ENCODE assay signal across 12 cellular contexts in the genomic region with DNA sequence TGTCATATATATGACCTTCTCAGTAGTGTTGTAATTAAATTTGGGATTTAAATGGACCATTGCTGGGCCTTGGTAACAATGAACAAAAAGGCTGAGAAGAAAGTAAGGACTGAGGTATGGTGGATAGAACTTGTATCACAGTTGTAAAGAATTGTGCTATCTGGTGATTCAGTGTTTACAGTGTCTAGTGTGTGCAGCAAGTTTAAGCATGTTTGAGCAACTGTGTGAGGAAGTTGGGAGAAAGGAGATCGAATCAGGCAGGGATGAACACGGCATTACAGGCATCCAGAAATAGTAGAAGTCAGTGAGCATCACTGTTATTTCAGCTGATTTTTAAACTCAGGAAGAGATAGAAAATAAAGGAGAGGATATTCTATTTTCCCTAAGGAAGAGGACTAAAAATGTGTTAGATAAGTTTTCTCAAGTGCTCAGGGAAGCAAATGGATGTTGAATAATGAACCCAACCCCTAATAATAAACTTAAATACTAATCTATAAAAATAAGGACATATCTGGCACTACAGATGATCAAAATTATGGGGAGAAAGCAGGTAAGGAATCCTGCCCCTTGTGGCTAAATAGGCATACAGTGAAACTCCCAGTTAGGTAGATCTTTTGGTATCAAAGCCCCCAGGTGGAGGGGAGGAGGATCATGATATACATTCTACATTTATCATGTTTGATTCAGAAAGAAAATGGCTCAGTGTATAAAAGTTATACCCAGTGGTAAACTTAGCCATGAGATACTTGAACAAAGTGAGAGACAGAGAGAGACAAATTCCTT.
DNase-seq lines count a peak whose midpoint lies in the region; TF ChIP-seq lines count a peak whose summit lies in the region.
"Had no signal": no experiment of that assay in that cellular context is flagged by ENCODE, and none has a peak within 500 bp of the region (broad histone marks: within the 10 kb centered on the region; RNA-seq: fewer than 3 reads in every experiment).

No MANE protein-coding gene starts in this region.

- in situ Hi-C loops in GM13976 (cut with MboI; ENCODE audit: low sequenced_read_pairs, unreplicated experiment), result no loop called here

- CTCF ChIA-PET in AG04450 (lab: Charles Lee), result interaction anchor here (1.0 to 1.1 kb wide), 2 partner anchors 11 to 272 kb away, joined by 3 to 4 read pairs; no protein-coding TSS in a partner anchor

- H3K27me3 ChIP-seq in AG04450 (ENCODE audit: control insufficient read depth, insufficient read depth, low read length) (no peaks in the 10 kb centered on the region), vagina (no peaks in the 10 kb centered on the region), thyroid gland (no peaks in the 10 kb centered on the region)

- TF ChIP-seq CTCF in AG04450 (IDR thresholded peaks at IDR 0.05; ENCODE audit: low read depth, low read length) (peak; percentile 47), GM13976 (IDR thresholded peaks at IDR 0.05; ENCODE audit: borderline replicate concordance, control extremely low read depth, extremely low read depth, insufficient read depth, missing control alignments) (peak; percentile 4), foreskin fibroblast (IDR thresholded peaks at IDR 0.05; ENCODE audit: low read depth, low read length) (peak; percentile 18), vagina (IDR thresholded peaks at IDR 0.05) (no peak), thyroid gland (IDR thresholded peaks at IDR 0.05) (peak in 1 of 6 experiments; percentile 16)

- H3K9me3 ChIP-seq in AG04450 (ENCODE audit: control insufficient read depth, insufficient read depth, low read length) (no peaks in the 10 kb centered on the region), vagina (no peaks in the 10 kb centered on the region), thyroid gland (no peaks in the 10 kb centered on the region)

- 80 to 84% methylated on average over 2 of the region's 2 CpGs for WGBS in thyroid gland, 2 donors

- POLR2A ChIA-PET in AG04450 (lab: Yijun Ruan, JAX), result no interaction called here

- TF ChIP-seq POLR2A in vagina (IDR thresholded peaks at IDR 0.05), result no peak
- TF ChIP-seq POLR2A in thyroid gland (IDR thresholded peaks at IDR 0.05), result no peak

- H3K4me3 ChIP-seq in AG04450 (ENCODE audit: low read depth, low read length) (no peak overlapping the region), foreskin fibroblast (ENCODE audit: low read depth in 1 of 2, low read length in 2 of 2) (no peak overlapping the region), vagina (no peak overlapping the region), thyroid gland (replicated peaks in 1 of 3) (no peak overlapping the region)

- intact Hi-C loops in vagina (cut with DNase I), result no loop called here
- intact Hi-C loops in thyroid gland (cut with DNase I), result no loop called here

- DNase-seq in AG04450 (ENCODE audit: low read depth, low spot score), result no peak
- no peak for DNase-seq in GM13976 (ENCODE audit: low spot score)
- peak; percentile 2 for DNase-seq in OCI-M1 (lab: John Stamatoyannopoulos, UW)
- no peak for DNase-seq in foreskin fibroblast
- DNase-seq in MV-4-11 (lab: John Stamatoyannopoulos, UW), result no peak
- DNase-seq in vagina (ENCODE audit: extremely low spot score in 2 of 2), result no peak
- DNase-seq in superior temporal gyrus (ENCODE audit: extremely low spot score), result no peak
- DNase-seq in thyroid gland, result no peak
- DNase-seq: activated CD4-positive, CD25-positive, alpha-beta regulatory T cell treated with anti-CD3 and anti-CD28 coated beads, Interleukin-2, amount 50 U/mL, for 72 hours; activated naive CD4-positive, alpha-beta T cell; CD8-positive, alpha-beta memory T cell; effector CD4-positive, alpha-beta T cell had no signal

- H3K4me1 ChIP-seq in vagina, result no peaks in the 10 kb centered on the region
- H3K4me1 ChIP-seq in thyroid gland, result no peaks in the 10 kb centered on the region

- H3K36me3 ChIP-seq in vagina (no peaks in the 10 kb centered on the region), thyroid gland (no peaks in the 10 kb centered on the region)

- H3K27ac ChIP-seq in AG04450 (ENCODE audit: low read depth, low read length), result no peak overlapping the region
- H3K27ac ChIP-seq in vagina, result no peak overlapping the region
- H3K27ac ChIP-seq in thyroid gland, result no peak overlapping the region

Comparison
In these comparisons a context has a peak if more than half of its experiments do, and no peak if none do; other contexts are left out.
1. CTCF ChIP-seq: peak in AG04450 (single experiment), GM13976 (single experiment) and foreskin fibroblast (single experiment); none in vagina (0 of 3).